In the genomic region with DNA sequence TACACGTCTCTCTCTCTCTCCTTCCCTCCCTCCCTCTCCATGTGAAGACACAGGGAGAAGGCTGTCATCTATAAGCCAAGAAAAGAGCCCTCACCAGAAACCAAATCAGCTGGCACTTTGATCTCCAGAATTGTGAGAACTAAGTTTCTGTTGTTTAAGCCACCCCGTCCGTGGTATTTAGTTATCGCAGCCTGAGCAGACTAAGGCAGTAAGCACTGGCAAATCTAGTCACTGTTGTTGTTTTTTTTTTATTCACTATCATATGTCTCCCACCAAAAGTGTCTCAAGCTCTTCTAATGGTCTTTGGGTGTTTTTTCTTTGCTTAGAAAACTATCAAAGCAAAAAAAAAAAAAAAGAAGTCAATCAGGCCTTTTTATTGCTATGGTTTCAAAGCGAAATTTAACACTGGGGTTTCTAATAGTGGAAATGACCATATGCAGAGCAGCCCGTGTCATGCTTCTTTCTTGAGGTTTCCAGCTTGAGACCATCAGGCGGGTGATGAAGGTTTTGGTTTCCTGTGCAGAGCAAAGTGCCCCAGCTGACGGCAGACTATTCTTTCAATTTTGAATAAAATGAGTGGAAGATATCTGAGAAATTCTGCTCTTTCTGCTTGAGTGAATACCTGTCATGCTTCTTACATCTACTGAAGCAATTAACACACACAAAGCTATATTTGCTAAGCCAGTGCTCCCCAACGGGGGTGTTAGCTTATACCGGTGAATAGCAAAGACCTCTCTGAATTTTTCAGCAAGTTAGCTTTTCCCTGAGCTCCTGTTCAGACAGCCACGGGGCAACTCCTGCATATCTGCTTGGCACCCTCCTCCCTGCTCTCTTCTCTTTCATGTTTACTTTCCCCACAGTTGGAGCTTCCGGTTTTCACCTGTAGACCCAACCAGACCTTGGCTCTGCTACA, we compare ENCODE assay signal across 10 cellular contexts.
A peak's percentile ranks its signal among the peaks of the same experiment; 100 is the strongest.
DNase-seq lines count a peak whose midpoint lies in the region; ATAC-seq, FAIRE-seq and TF ChIP-seq lines count a peak whose summit lies in the region.
"Had no signal": no experiment of that assay in that cellular context is flagged by ENCODE, and none has a peak within 500 bp of the region (broad histone marks: within the 10 kb centered on the region; RNA-seq: fewer than 3 reads in every experiment).

No MANE protein-coding gene starts in this region.

- no peak for FAIRE-seq in frontal cortex (lab: Jason Lieb, UNC)

- peaks cover 0 to 3% (median 0%) of the 10 kb centered on the region in 3 donors for H3K27me3 Mint-ChIP-seq in naive B cell

- no peak overlapping the region for H3K4me3 ChIP-seq in coronary artery

- H3K4me1 Mint-ChIP-seq in naive B cell = peaks cover 17 to 36% (median 32%) of the 10 kb centered on the region in 3 donors

- H3K4me3 Mint-ChIP-seq in naive B cell = peak overlapping the region in 5 of 8 donors; percentile 4 to 80 (median 20)

- TF ChIP-seq CTCF in coronary artery (IDR thresholded peaks at IDR 0.05) = no peak

- H3K36me3 Mint-ChIP-seq in naive B cell = no peaks in the 10 kb centered on the region

- DNase-seq in naive B cell (peak; percentile 15), coronary artery (ENCODE audit: low spot score) (no peak), frontal cortex (ENCODE audit: low spot score in 2 of 2) (no peak), midbrain (lab: John Stamatoyannopoulos, UW) (no peak)
- DNase-seq: activated naive CD4-positive, alpha-beta T cell treated with Interleukin-2 at 50 U/mL for 16 hours; H7; stimulated activated naive CD4-positive, alpha-beta T cell treated with Interleukin-2 at 50 U/mL for 16 hours had no signal

- peak overlapping the region; percentile 26 to 81 (median 68) for H3K27ac Mint-ChIP-seq in naive B cell

- H3K9me3 Mint-ChIP-seq in naive B cell = peaks cover 0 to 4% (median 0%) of the 10 kb centered on the region in 7 donors

- ATAC-seq in GM18868 (IDR thresholded peaks at IDR 0.05; ENCODE audit: unreplicated experiment) (peak; percentile 90), GM21529 (IDR thresholded peaks at IDR 0.05; ENCODE audit: unreplicated experiment) (peak; percentile 99), HG03442 (IDR thresholded peaks at IDR 0.05; ENCODE audit: unreplicated experiment) (peak; percentile 98), naive B cell (ENCODE audit: low read depth in 2 of 2) (peak; percentile 76 to 81)

- no peak overlapping the region for H3K27ac ChIP-seq in coronary artery
